In the genomic region with DNA sequence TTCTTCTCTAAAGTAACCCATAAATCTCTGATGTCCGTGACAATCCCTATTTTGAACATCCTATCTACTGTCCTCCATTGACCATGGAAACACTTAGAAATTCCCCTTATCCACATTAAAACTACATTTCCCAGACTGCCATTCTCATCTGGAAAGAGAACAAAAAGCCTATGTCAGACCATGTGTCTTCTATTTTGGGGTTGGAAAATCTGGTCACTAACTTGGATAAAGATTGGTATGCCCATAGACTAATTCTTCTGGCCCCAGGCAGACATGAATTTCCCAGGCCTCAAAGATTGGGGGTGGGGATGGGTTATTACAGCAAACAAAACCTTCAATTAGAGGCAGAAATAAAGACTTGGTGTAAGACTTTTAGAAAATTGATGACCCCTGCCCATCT, we compare ENCODE assay signal across 1 cellular context.
TF ChIP-seq lines count a peak whose summit lies in the region.

No MANE protein-coding gene starts in this region.

TF ChIP-seq in H1, 55 proteins besides CTCF, POLR2A, EP300 and RAD21:
- TF ChIP-seq SIX5 (IDR thresholded peaks at IDR 0.05; ENCODE audit: low read depth, low read length) (0 out of 2 replicates have a peak, but pooled peaks have one; percentile 25), POU5F1 (IDR thresholded peaks at IDR 0.05; ENCODE audit: low read depth, low read length) (no peak)
